ENCODE assay signal across 31 cellular contexts in genomic region chr9:137522746-137523455, GRCh38.
"Had no signal": no experiment of that assay in that cellular context is flagged by ENCODE, and none has a peak within 500 bp of the region (broad histone marks: within the 10 kb centered on the region; RNA-seq: fewer than 3 reads in every experiment).

No MANE protein-coding gene starts in this region.

- H3K27ac ChIP-seq: adrenal gland, KMS-11, Peyer's patch, VCaP had no signal

- H3K27ac Mint-ChIP-seq: activated B cell treated with CpG ODN at 0.5 μM for 24 hours; activated CD4-positive, alpha-beta memory T cell treated with anti-CD3 and anti-CD28 coated beads for 36 hours; activated naive CD4-positive, alpha-beta T cell treated with anti-CD3 and anti-CD28 coated beads for 36 hours; activated naive CD4-positive, alpha-beta T cell treated with anti-CD3 and anti-CD28 coated beads, Interleukin-2, amount 50 U/mL, for 72 hours; activated T-helper 1 cell treated with anti-CD3 and anti-CD28 coated beads, Interleukin-12 subunit alpha, Interleukin-12 subunit beta, Interleukin-2, Interleukin-4 antibody, amounts not matched to agents 30 ng/mL and 10 ng/mL and 1 ng/mL, durations not matched to agents 14 hours and 24 hours and 36 hours had no signal

- H3K27me3 ChIP-seq: adrenal gland, Peyer's patch had no signal

- DNase-seq: activated B cell treated with CpG ODN at 0.5 μM for 24 hours; activated CD4-positive, alpha-beta memory T cell treated with anti-CD3 and anti-CD28 coated beads for 36 hours; activated CD4-positive, alpha-beta T cell treated with anti-CD3 and anti-CD28 coated beads for 4 hours; activated CD4-positive, alpha-beta T cell treated with anti-CD3 and anti-CD28 coated beads, Interleukin-2, amount 50 U/mL, for 1 hour; activated CD4-positive, CD25-positive, alpha-beta regulatory T cell treated with anti-CD3 and anti-CD28 coated beads, Interleukin-2, amount 50 U/mL, for 72 hours; activated CD8-positive, alpha-beta memory T cell treated with anti-CD3 and anti-CD28 coated beads, Interleukin-2, amount 50 U/mL, for 4 hours; activated gamma-delta T cell treated with Interleukin-2 at 50 U/mL for 16 hours; activated naive CD4-positive, alpha-beta T cell treated with anti-CD3 and anti-CD28 coated beads for 36 hours; activated T-cell treated with anti-CD3 and anti-CD28 coated beads for 4 hours; activated T-cell treated with anti-CD3 and anti-CD28 coated beads, Interleukin-2, amount 50 U/mL, for 4 hours; adrenal gland; MM.1S; MV-4-11; NCI-H1092; NCI-H1436 treated with DMSO at 0.1 percent for 48 hours; NCI-H1694 treated with DMSO at 0.1 percent for 48 hours; NCI-H2029; NCI-H345; NCI-H524 treated with DMSO at 0.1 percent for 48 hours; PC-3; Peyer's patch; RPMI8226; SW 1271; T-helper 1 cell; T-helper 2 cell; T-helper 9 cell had no signal

- ATAC-seq: activated naive CD4-positive, alpha-beta T cell treated with anti-CD3 and anti-CD28 coated beads, Interleukin-2, amount 50 U/mL, for 72 hours; activated T-cell treated with anti-CD3 and anti-CD28 coated beads, Interleukin-2, amount 50 U/mL, for 4 hours; PC-3 had no signal

- H3K4me3 Mint-ChIP-seq: activated B cell treated with CpG ODN at 0.5 μM for 24 hours; activated CD4-positive, alpha-beta memory T cell treated with anti-CD3 and anti-CD28 coated beads for 36 hours; activated naive CD4-positive, alpha-beta T cell treated with anti-CD3 and anti-CD28 coated beads for 36 hours; activated T-cell treated with anti-CD3 and anti-CD28 coated beads, Interleukin-2, amount 50 U/mL, for 4 hours; activated T-helper 1 cell treated with anti-CD3 and anti-CD28 coated beads, Interleukin-12 subunit alpha, Interleukin-12 subunit beta, Interleukin-2, Interleukin-4 antibody, amounts not matched to agents 30 ng/mL and 10 ng/mL and 1 ng/mL, durations not matched to agents 14 hours and 24 hours and 36 hours; brain had no signal

- H3K9me3 ChIP-seq: adrenal gland, Peyer's patch had no signal

- H3K27me3 Mint-ChIP-seq: activated B cell treated with CpG ODN at 0.5 μM for 24 hours; activated CD4-positive, alpha-beta memory T cell treated with anti-CD3 and anti-CD28 coated beads for 36 hours had no signal

- H3K4me1 ChIP-seq: Peyer's patch had no signal

- H3K36me3 Mint-ChIP-seq: activated CD4-positive, alpha-beta memory T cell treated with anti-CD3 and anti-CD28 coated beads for 36 hours; activated naive CD4-positive, alpha-beta T cell treated with anti-CD3 and anti-CD28 coated beads, Interleukin-2, amount 50 U/mL, for 72 hours; brain had no signal

- H3K9me3 Mint-ChIP-seq: activated B cell treated with CpG ODN at 0.5 μM for 24 hours; activated CD4-positive, alpha-beta memory T cell treated with anti-CD3 and anti-CD28 coated beads for 36 hours; activated naive CD4-positive, alpha-beta T cell treated with anti-CD3 and anti-CD28 coated beads for 36 hours; activated naive CD4-positive, alpha-beta T cell treated with anti-CD3 and anti-CD28 coated beads, Interleukin-2, amount 50 U/mL, for 72 hours; activated T-cell treated with anti-CD3 and anti-CD28 coated beads, Interleukin-2, amount 50 U/mL, for 4 hours; activated T-helper 1 cell treated with anti-CD3 and anti-CD28 coated beads, Interleukin-12 subunit alpha, Interleukin-12 subunit beta, Interleukin-2, Interleukin-4 antibody, amounts not matched to agents 30 ng/mL and 10 ng/mL and 1 ng/mL, durations not matched to agents 14 hours and 24 hours and 36 hours; brain had no signal

- H3K36me3 ChIP-seq: adrenal gland, Peyer's patch had no signal

- H3K4me3 ChIP-seq: adrenal gland, Peyer's patch had no signal
